In genomic region chrX:150185766-150186165, GRCh38 we compare ENCODE assay signal across 24 cellular contexts.
DNase-seq lines count a peak whose midpoint lies in the region; FAIRE-seq and TF ChIP-seq lines count a peak whose summit lies in the region.
"Had no signal": no experiment of that assay in that cellular context is flagged by ENCODE, and none has a peak within 500 bp of the region (broad histone marks: within the 10 kb centered on the region; RNA-seq: fewer than 3 reads in every experiment).

No MANE protein-coding gene starts in this region.

- intact Hi-C loops in activated CD4-positive, alpha-beta T cell treated with anti-CD3 and anti-CD28 coated beads, Interleukin-2, amount 10 ng/mL, durations not matched to agents 24 days and 14 days (cut with micrococcal nuclease): no loop called here

- no peak overlapping the region for H3K27ac ChIP-seq in astrocyte (ENCODE audit: low read depth, low read length)
- H3K27ac ChIP-seq: 22Rv1, BLaER1, C4-2B, GM23248 had no signal

- no peak for TF ChIP-seq CTCF in astrocyte (IDR thresholded peaks at IDR 0.05; ENCODE audit: insufficient read depth, low read depth, low read length)

- POLR2A ChIA-PET in activated CD4-positive, alpha-beta T cell treated with anti-CD3 and anti-CD28 coated beads, Interleukin-2, amount 10 ng/mL, durations not matched to agents 7 days and 5 days (lab: Charles Lee): no interaction called here

- no peak overlapping the region for H3K27ac Mint-ChIP-seq in activated CD4-positive, alpha-beta T cell treated with anti-CD3 and anti-CD28 coated beads, Interleukin-2, amount 10 ng/mL, durations not matched to agents 24 days and 14 days
- H3K27ac Mint-ChIP-seq in activated CD4-positive, alpha-beta T cell treated with anti-CD3 and anti-CD28 coated beads, Interleukin-2, amount 10 ng/mL, durations not matched to agents 7 days and 5 days: no peak overlapping the region
- H3K27ac Mint-ChIP-seq in astrocyte (ENCODE audit: unreplicated experiment): no peak overlapping the region
- H3K27ac Mint-ChIP-seq: B cell; CD4-positive, CD25-positive, alpha-beta regulatory T cell; CD8-positive, alpha-beta T cell had no signal

- H3K27me3 ChIP-seq in astrocyte (ENCODE audit: insufficient read depth, low read length): no peaks in the 10 kb centered on the region
- H3K27me3 ChIP-seq: BLaER1 had no signal

- no peaks in the 10 kb centered on the region for H3K79me2 ChIP-seq in astrocyte (ENCODE audit: insufficient read depth, low read length)

- FAIRE-seq in astrocyte (lab: Jason Lieb, UNC): peak; percentile 39
- FAIRE-seq: A204.1, GM12878, GM19239, H1 had no signal

- CTCF ChIA-PET in activated CD4-positive, alpha-beta T cell treated with anti-CD3 and anti-CD28 coated beads, Interleukin-2, amount 10 ng/mL, durations not matched to agents 7 days and 5 days (lab: Charles Lee): no interaction called here

- no peaks in the 10 kb centered on the region for H3K4me1 Mint-ChIP-seq in activated CD4-positive, alpha-beta T cell treated with anti-CD3 and anti-CD28 coated beads, Interleukin-2, amount 10 ng/mL, durations not matched to agents 24 days and 14 days
- H3K4me1 Mint-ChIP-seq in activated CD4-positive, alpha-beta T cell treated with anti-CD3 and anti-CD28 coated beads, Interleukin-2, amount 10 ng/mL, durations not matched to agents 7 days and 5 days: no peaks in the 10 kb centered on the region
- H3K4me1 Mint-ChIP-seq in astrocyte (ENCODE audit: low read depth, unreplicated experiment): peaks cover 3% of the 10 kb centered on the region
- H3K4me1 Mint-ChIP-seq: B cell had no signal

- no peak overlapping the region for H3K9ac ChIP-seq in astrocyte (ENCODE audit: low read length)
- H3K9ac ChIP-seq: BLaER1, GM23248 had no signal

- no peaks in the 10 kb centered on the region for H3K36me3 ChIP-seq in astrocyte (ENCODE audit: insufficient read depth, low read length)
- H3K36me3 ChIP-seq: BLaER1 had no signal

- H4K20me1 ChIP-seq in astrocyte (ENCODE audit: insufficient read depth, low read length): no peaks in the 10 kb centered on the region
- H4K20me1 ChIP-seq: BLaER1 had no signal

- H3K4me1 ChIP-seq in astrocyte (ENCODE audit: insufficient read depth, low read length): no peaks in the 10 kb centered on the region
- H3K4me1 ChIP-seq: BLaER1, Caco-2 had no signal

- DNase-seq in activated CD4-positive, alpha-beta T cell treated with anti-CD3 and anti-CD28 coated beads, Interleukin-2, amount 10 ng/mL, durations not matched to agents 24 days and 14 days: peak; percentile 8
- DNase-seq in activated CD4-positive, alpha-beta T cell treated with anti-CD3 and anti-CD28 coated beads, Interleukin-2, amount 10 ng/mL, durations not matched to agents 7 days and 5 days: no peak
- DNase-seq in astrocyte (ENCODE audit: low read depth) (no peak), ureter (ENCODE audit: low spot score) (peak; percentile 2), OCI-M1 (lab: John Stamatoyannopoulos, UW) (no peak), kidney glomerular epithelial cell (lab: John Stamatoyannopoulos, UW) (no peak)
- DNase-seq: Caco-2; CD4-positive, CD25-positive, alpha-beta regulatory T cell; CD8-positive, alpha-beta T cell; DMS153; DND-41; EL; GDM1; GM23248; H7; HCEC 1CT had no signal

- no peak overlapping the region for H3K4me3 ChIP-seq in astrocyte (ENCODE audit: insufficient read depth, low read depth, low read length)
- H3K4me3 ChIP-seq: BLaER1, GM12878, GM23248 had no signal

- no peaks in the 10 kb centered on the region for H3K9me3 ChIP-seq in astrocyte (ENCODE audit: insufficient read depth, low read depth, low read length)
- H3K9me3 ChIP-seq: BLaER1, Caco-2 had no signal

- no peaks in the 10 kb centered on the region for H3K9me3 Mint-ChIP-seq in activated CD4-positive, alpha-beta T cell treated with anti-CD3 and anti-CD28 coated beads, Interleukin-2, amount 10 ng/mL, durations not matched to agents 24 days and 14 days
- no peaks in the 10 kb centered on the region for H3K9me3 Mint-ChIP-seq in activated CD4-positive, alpha-beta T cell treated with anti-CD3 and anti-CD28 coated beads, Interleukin-2, amount 10 ng/mL, durations not matched to agents 7 days and 5 days
- peaks cover 10% of the 10 kb centered on the region for H3K9me3 Mint-ChIP-seq in astrocyte (ENCODE audit: unreplicated experiment)
- H3K9me3 Mint-ChIP-seq: CD8-positive, alpha-beta T cell had no signal

- peaks cover 5% of the 10 kb centered on the region for H3K27me3 Mint-ChIP-seq in activated CD4-positive, alpha-beta T cell treated with anti-CD3 and anti-CD28 coated beads, Interleukin-2, amount 10 ng/mL, durations not matched to agents 24 days and 14 days
- H3K27me3 Mint-ChIP-seq in activated CD4-positive, alpha-beta T cell treated with anti-CD3 and anti-CD28 coated beads, Interleukin-2, amount 10 ng/mL, durations not matched to agents 7 days and 5 days: no peaks in the 10 kb centered on the region
- H3K27me3 Mint-ChIP-seq in astrocyte (ENCODE audit: low read depth, unreplicated experiment): peaks cover 2% of the 10 kb centered on the region
- H3K27me3 Mint-ChIP-seq: B cell had no signal

- H3K4me2 ChIP-seq in astrocyte (ENCODE audit: low read length): no peak overlapping the region
- H3K4me2 ChIP-seq: BLaER1 had no signal

- no peaks in the 10 kb centered on the region for H3K36me3 Mint-ChIP-seq in activated CD4-positive, alpha-beta T cell treated with anti-CD3 and anti-CD28 coated beads, Interleukin-2, amount 10 ng/mL, durations not matched to agents 24 days and 14 days (ENCODE audit: low read depth)
- H3K36me3 Mint-ChIP-seq in activated CD4-positive, alpha-beta T cell treated with anti-CD3 and anti-CD28 coated beads, Interleukin-2, amount 10 ng/mL, durations not matched to agents 7 days and 5 days (ENCODE audit: low read depth): no peaks in the 10 kb centered on the region
- no peaks in the 10 kb centered on the region for H3K36me3 Mint-ChIP-seq in astrocyte (ENCODE audit: low read depth, unreplicated experiment)
- H3K36me3 Mint-ChIP-seq: CD4-positive, CD25-positive, alpha-beta regulatory T cell; CD8-positive, alpha-beta T cell had no signal

- no peak overlapping the region for H2AFZ ChIP-seq in astrocyte (ENCODE audit: low read depth, low read length)
- H2AFZ ChIP-seq: GM23248 had no signal

- H3K4me3 Mint-ChIP-seq in activated CD4-positive, alpha-beta T cell treated with anti-CD3 and anti-CD28 coated beads, Interleukin-2, amount 10 ng/mL, durations not matched to agents 24 days and 14 days: no peak overlapping the region
- H3K4me3 Mint-ChIP-seq in activated CD4-positive, alpha-beta T cell treated with anti-CD3 and anti-CD28 coated beads, Interleukin-2, amount 10 ng/mL, durations not matched to agents 7 days and 5 days: no peak overlapping the region
- H3K4me3 Mint-ChIP-seq in astrocyte (ENCODE audit: unreplicated experiment): no peak overlapping the region
- H3K4me3 Mint-ChIP-seq: B cell; CD4-positive, CD25-positive, alpha-beta regulatory T cell; CD8-positive, alpha-beta T cell had no signal

Comparison
In these comparisons a context has a peak if more than half of its experiments do, and no peak if none do; other contexts are left out.
1. DNase-seq: peak in activated CD4-positive, alpha-beta T cell treated with anti-CD3 and anti-CD28 coated beads, Interleukin-2, amount 10 ng/mL, durations not matched to agents 24 days and 14 days (single experiment) and ureter (single experiment); none in activated CD4-positive, alpha-beta T cell treated with anti-CD3 and anti-CD28 coated beads, Interleukin-2, amount 10 ng/mL, durations not matched to agents 7 days and 5 days (single experiment), astrocyte (single experiment), OCI-M1 (single experiment) and kidney glomerular epithelial cell (single experiment).